In genomic region chr12:13440844-13441243, GRCh38 we compare ENCODE assay signal across 27 cellular contexts.
"Had no signal": no experiment of that assay in that cellular context is flagged by ENCODE, and none has a peak within 500 bp of the region (broad histone marks: within the 10 kb centered on the region; RNA-seq: fewer than 3 reads in every experiment).

No MANE protein-coding gene starts in this region.

- H3K9me3 Mint-ChIP-seq: dendritic cell treated with granulocyte-macrophage colony-stimulating factor and Interleukin-4, amounts not matched to agents 40 ng/mL and 50 ng/mL, for 4 days; nephron; type B pancreatic cell had no signal

- H3K9ac ChIP-seq: neural progenitor cell, parathyroid adenoma had no signal

- H3K4me3 Mint-ChIP-seq: dendritic cell treated with granulocyte-macrophage colony-stimulating factor and Interleukin-4, amounts not matched to agents 40 ng/mL and 50 ng/mL, for 4 days; naive thymus-derived CD4-positive, alpha-beta T cell; nephron; neural progenitor cell; stimulated activated effector memory CD8-positive, alpha-beta T cell treated with anti-CD3 and anti-CD28 coated beads, Interleukin-12 subunit alpha, Interleukin-12 subunit beta, amount 100 ng/mL, for 72 hours; type B pancreatic cell had no signal

- H3K9me3 ChIP-seq: esophagus muscularis mucosa, gastroesophageal sphincter, sigmoid colon, stomach, testis, tibial artery had no signal

- ATAC-seq: foreskin keratinocyte; gastroesophageal sphincter; heart right ventricle; left cardiac atrium; left ventricle myocardium superior; naive thymus-derived CD4-positive, alpha-beta T cell had no signal

- H3K4me1 Mint-ChIP-seq: naive thymus-derived CD4-positive, alpha-beta T cell; stimulated activated effector memory CD8-positive, alpha-beta T cell treated with anti-CD3 and anti-CD28 coated beads, Interleukin-12 subunit alpha, Interleukin-12 subunit beta, amount 100 ng/mL, for 72 hours had no signal

- H3K27ac ChIP-seq: esophagus muscularis mucosa, foreskin keratinocyte, gastroesophageal sphincter, neural progenitor cell, parathyroid adenoma, right atrium auricular region, sigmoid colon, stomach, testis, tibial artery had no signal

- DNase-seq: effector CD8-positive, alpha-beta T cell; foreskin keratinocyte; heart right ventricle; hippocampal formation; left cardiac atrium; left ventricle myocardium superior; mesenchymal stem cell; midbrain; naive thymus-derived CD4-positive, alpha-beta T cell; sigmoid colon; stimulated activated CD4-positive, alpha-beta T cell treated with anti-CD3 and anti-CD28 coated beads, Interleukin-2, amount 100 ng/mL, for 24 hours; stimulated activated CD4-positive, alpha-beta T cell treated with anti-CD3 and anti-CD28 coated beads, Interleukin-4, amount 100 ng/mL, for 24 hours; stimulated activated naive CD4-positive, alpha-beta T cell treated with Interleukin-2 at 50 U/mL for 16 hours; stomach; substantia nigra; testis; tibial artery had no signal

- H3K36me3 ChIP-seq: esophagus muscularis mucosa, gastroesophageal sphincter, heart right ventricle, neural progenitor cell, right atrium auricular region, sigmoid colon, stomach, tibial artery had no signal

- H3K27me3 ChIP-seq: esophagus muscularis mucosa, foreskin keratinocyte, neural progenitor cell, sigmoid colon, stomach, testis had no signal

- H3K36me3 Mint-ChIP-seq: naive thymus-derived CD4-positive, alpha-beta T cell; neural progenitor cell; stimulated activated effector memory CD8-positive, alpha-beta T cell treated with anti-CD3 and anti-CD28 coated beads, Interleukin-12 subunit alpha, Interleukin-12 subunit beta, amount 100 ng/mL, for 72 hours had no signal

- H3K4me3 ChIP-seq: esophagus muscularis mucosa, gastroesophageal sphincter, heart right ventricle, neural progenitor cell, right atrium auricular region, sigmoid colon, stomach, testis, tibial artery had no signal

- H3K27ac Mint-ChIP-seq: dendritic cell treated with granulocyte-macrophage colony-stimulating factor and Interleukin-4, amounts not matched to agents 40 ng/mL and 50 ng/mL, for 4 days; naive thymus-derived CD4-positive, alpha-beta T cell; nephron; neural progenitor cell; progenitor cell of endocrine pancreas; stimulated activated effector memory CD8-positive, alpha-beta T cell treated with anti-CD3 and anti-CD28 coated beads, Interleukin-12 subunit alpha, Interleukin-12 subunit beta, amount 100 ng/mL, for 72 hours; type B pancreatic cell had no signal

- H3K4me1 ChIP-seq: foreskin keratinocyte, parathyroid adenoma, testis, tibial artery had no signal
